21 cellular contexts compared by ENCODE assay signal in the genomic region with DNA sequence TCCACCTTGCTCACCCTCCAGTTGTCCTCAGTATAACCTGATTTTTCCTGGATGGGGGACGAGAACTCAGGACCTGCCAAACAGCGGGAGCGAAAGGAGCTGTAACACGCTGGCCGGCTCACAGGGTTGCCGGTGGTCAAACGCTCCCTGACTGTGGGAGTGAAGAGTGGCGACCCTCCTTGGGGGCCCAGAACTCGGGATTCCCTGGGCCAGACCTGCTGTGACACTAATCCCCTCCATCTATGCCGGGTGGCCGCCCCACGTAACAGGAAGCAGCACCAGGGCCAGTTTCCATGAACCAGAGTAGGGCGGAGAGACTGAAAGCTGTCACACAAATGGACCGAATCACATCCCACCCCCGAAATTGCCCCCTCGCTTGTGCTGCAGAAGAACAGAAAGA.
A peak's percentile ranks its signal among the peaks of the same experiment; 100 is the strongest.
DNase-seq lines count a peak whose midpoint lies in the region; ATAC-seq and TF ChIP-seq lines count a peak whose summit lies in the region.
"Had no signal": no experiment of that assay in that cellular context is flagged by ENCODE, and none has a peak within 500 bp of the region (broad histone marks: within the 10 kb centered on the region; RNA-seq: fewer than 3 reads in every experiment).

No MANE protein-coding gene starts in this region.

- no peaks in the 10 kb centered on the region for H3K36me3 Mint-ChIP-seq in dendritic cell treated with granulocyte-macrophage colony-stimulating factor and Interleukin-4, amounts not matched to agents 40 ng/mL and 50 ng/mL, for 4 days (ENCODE audit: low read depth)

- peak overlapping the region; percentile 62 for H3K27ac Mint-ChIP-seq in dendritic cell treated with granulocyte-macrophage colony-stimulating factor and Interleukin-4, amounts not matched to agents 40 ng/mL and 50 ng/mL, for 4 days

- no peak overlapping the region for H3K27ac ChIP-seq in heart right ventricle
- H3K27ac ChIP-seq: GM23248 had no signal

- H3K9me3 ChIP-seq in heart right ventricle, result peaks cover 0 to 38% (median 0%) of the 10 kb centered on the region in 11 donors

- H3K36me3 ChIP-seq in heart right ventricle, result no peaks in the 10 kb centered on the region

- peaks cover 4% of the 10 kb centered on the region for H3K9me3 Mint-ChIP-seq in dendritic cell treated with granulocyte-macrophage colony-stimulating factor and Interleukin-4, amounts not matched to agents 40 ng/mL and 50 ng/mL, for 4 days
- H3K9me3 Mint-ChIP-seq: H9 had no signal

- H3K27me3 ChIP-seq in heart right ventricle, result no peaks in the 10 kb centered on the region

- H3K4me3 Mint-ChIP-seq in dendritic cell treated with granulocyte-macrophage colony-stimulating factor and Interleukin-4, amounts not matched to agents 40 ng/mL and 50 ng/mL, for 4 days, result peak overlapping the region; percentile 53
- H3K4me3 Mint-ChIP-seq: H9 had no signal

- ATAC-seq in heart right ventricle (no peak), omental fat pad (ENCODE audit: low FRiP score) (no peak), HG03045 (IDR thresholded peaks at IDR 0.05; ENCODE audit: unreplicated experiment) (no peak)

- no peaks in the 10 kb centered on the region for H3K4me1 Mint-ChIP-seq in dendritic cell treated with granulocyte-macrophage colony-stimulating factor and Interleukin-4, amounts not matched to agents 40 ng/mL and 50 ng/mL, for 4 days (ENCODE audit: low read depth)
- H3K4me1 Mint-ChIP-seq: H9 had no signal

- H3K4me1 ChIP-seq in heart right ventricle, result no peaks in the 10 kb centered on the region

- intact Hi-C loops in cardiac septum (cut with DNase I) (no loop called here), heart right ventricle (cut with DNase I) (no loop called here)
- intact Hi-C loops in dendritic cell treated with granulocyte-macrophage colony-stimulating factor and Interleukin-4, amounts not matched to agents 40 ng/mL and 50 ng/mL, for 4 days (cut with micrococcal nuclease), result no loop called here

- no peaks in the 10 kb centered on the region for H3K27me3 Mint-ChIP-seq in dendritic cell treated with granulocyte-macrophage colony-stimulating factor and Interleukin-4, amounts not matched to agents 40 ng/mL and 50 ng/mL, for 4 days

- TF ChIP-seq CTCF in heart right ventricle (IDR thresholded peaks at IDR 0.05) (no peak), omental fat pad (IDR thresholded peaks at IDR 0.05) (no peak)

- no peak overlapping the region for H3K4me3 ChIP-seq in heart right ventricle
- H3K4me3 ChIP-seq: GM23248 had no signal

- DNase-seq in cardiac septum (ENCODE audit: low spot score) (peak; percentile 71), heart right ventricle (no peak), pons (ENCODE audit: low spot score) (peak; percentile 5), ureter (ENCODE audit: low spot score) (peak; percentile 34), omental fat pad (ENCODE audit: low spot score) (no peak)
- no peak for DNase-seq in stimulated activated CD4-positive, alpha-beta T cell treated with anti-CD3 and anti-CD28 coated beads, Interleukin-4, amount 100 ng/mL, for 4 hours
- DNase-seq: 8988T, ACHN, Calu3, DMS153, GM23248, IMR-90, KG1, MM.1S, NCI-H2227 treated with DMSO at 0.1 percent for 48 hours, NCI-H526 treated with DMSO at 0.1 percent for 48 hours, RPMI8226, SHP77 had no signal

- 87 to 90% methylated on average over 16 of the region's 16 CpGs for WGBS in heart right ventricle, 2 donors

Comparison
In these comparisons a context has a peak if more than half of its experiments do, and no peak if none do; other contexts are left out.
1. DNase-seq: peak in cardiac septum (single experiment), pons (single experiment) and ureter (single experiment); none in heart right ventricle (0 of 2), stimulated activated CD4-positive, alpha-beta T cell treated with anti-CD3 and anti-CD28 coated beads, Interleukin-4, amount 100 ng/mL, for 4 hours (0 of 2) and omental fat pad (single experiment).